ENCODE assay signal across 8 cellular contexts in genomic region chr12:106760184-106760531, GRCh38. TPM values are rescaled to one million over a fixed set of nuclear protein-coding genes. Genes with fewer than 3 reads are reported as not detected.
DNase-seq lines count a peak whose midpoint lies in the region; ATAC-seq and TF ChIP-seq lines count a peak whose summit lies in the region.

No MANE protein-coding gene starts in this region.

- no peaks in the 10 kb centered on the region for H3K36me3 ChIP-seq in ectodermal cell (ENCODE audit: control insufficient read depth, insufficient read depth, low read length)
- no peaks in the 10 kb centered on the region for H3K36me3 ChIP-seq in spleen

- H3K9me3 ChIP-seq in ectodermal cell (ENCODE audit: control insufficient read depth, low read length) = no peaks in the 10 kb centered on the region
- no peaks in the 10 kb centered on the region for H3K9me3 ChIP-seq in spleen

- H3K27ac ChIP-seq in ectodermal cell (ENCODE audit: insufficient read depth, low read depth, low read length, poor library complexity, severe bottlenecking) = peak overlapping the region; percentile 94
- peak overlapping the region in 7 of 8 donors; percentile 29 to 87 (median 71) for H3K27ac ChIP-seq in spleen

- H3K4me1 ChIP-seq in ectodermal cell (ENCODE audit: control insufficient read depth, insufficient read depth, low read length) = peaks cover 46% of the 10 kb centered on the region
- peaks cover 0 to 21% (median 19%) of the 10 kb centered on the region in 6 donors for H3K4me1 ChIP-seq in spleen

- no peak overlapping the region for H3K4me3 ChIP-seq in ectodermal cell (ENCODE audit: insufficient read depth, low read depth, low read length)
- H3K4me3 ChIP-seq in spleen = peak overlapping the region in 2 of 8 donors; percentile 16 to 41

- no peak for TF ChIP-seq CTCF in spleen (IDR thresholded peaks at IDR 0.05 in 8 of 11, conservative IDR thresholded peaks at IDR 0.05 in 3 of 11)

- H3K27me3 ChIP-seq in ectodermal cell (ENCODE audit: control insufficient read depth, insufficient read depth, low read length, poor library complexity, severe bottlenecking) = no peaks in the 10 kb centered on the region
- peaks cover 0 to 4% (median 0%) of the 10 kb centered on the region in 7 donors for H3K27me3 ChIP-seq in spleen (replicated peaks in 1 of 7)

- intact Hi-C loops in spleen (cut with DNase I; ENCODE audit: low total_unique reads) = no loop called here

- peak; percentile 19 for DNase-seq in stimulated activated CD4-positive, alpha-beta T cell treated with anti-CD3 and anti-CD28 coated beads, Interleukin-4, amount 100 ng/mL, for 24 hours
- DNase-seq in stimulated activated CD4-positive, alpha-beta T cell treated with anti-CD3 and anti-CD28 coated beads, Interleukin-2, amount 100 ng/mL, for 24 hours = no peak
- peak; percentile 6 for DNase-seq in NCI-H526 treated with DMSO at 0.1 percent for 48 hours (lab: John Stamatoyannopoulos, UW)
- DNase-seq in spleen = no peak
- DNase-seq in HK-2 (ENCODE audit: unreplicated experiment) = no peak
- no peak for DNase-seq in activated CD8-positive, alpha-beta memory T cell treated with anti-CD3 and anti-CD28 coated beads, Interleukin-2, amount 50 U/mL, for 4 hours

- 20 to 32% methylated on average over 2 of the region's 2 CpGs for WGBS in ectodermal cell, 2 experiments
- 6 to 17% (median 10%) methylated on average over 2 of the region's 2 CpGs for WGBS in spleen, 5 donors

- ATAC-seq in HG02938 (IDR thresholded peaks at IDR 0.05; ENCODE audit: unreplicated experiment) = peak; percentile 98

- no peak for TF ChIP-seq POLR2A in spleen (IDR thresholded peaks at IDR 0.05)

RNA-seq across cellular contexts. Expression of gene RIC8B, which starts 14.3 kb away (rescaled TPM):
- 44.8 TPM for polyA plus RNA-seq in ectodermal cell (2013, experiment 1 of 4)
- 42.4 TPM for polyA plus RNA-seq in ectodermal cell (2013, experiment 2 of 4)
- 28.5 TPM for polyA plus RNA-seq in ectodermal cell (2013, experiment 3 of 4)
- 38.6 TPM for polyA plus RNA-seq in ectodermal cell (2013, experiment 4 of 4)
- total RNA-seq in spleen = 10 to 100 TPM in 6 of 7 donors, 1 to 10 TPM in 1; 7.9 to 21.3 (median 17.9) TPM
- 1 to 10 TPM; 1.9 to 3.9 (median 2.4) TPM for polyA plus RNA-seq in spleen

Comparison
In these comparisons a context has a peak if more than half of its experiments do, and no peak if none do; other contexts are left out.
1. DNase-seq: peak in stimulated activated CD4-positive, alpha-beta T cell treated with anti-CD3 and anti-CD28 coated beads, Interleukin-4, amount 100 ng/mL, for 24 hours (single experiment) and NCI-H526 treated with DMSO at 0.1 percent for 48 hours (single experiment); none in stimulated activated CD4-positive, alpha-beta T cell treated with anti-CD3 and anti-CD28 coated beads, Interleukin-2, amount 100 ng/mL, for 24 hours (0 of 2), spleen (single experiment), HK-2 (single experiment) and activated CD8-positive, alpha-beta memory T cell treated with anti-CD3 and anti-CD28 coated beads, Interleukin-2, amount 50 U/mL, for 4 hours (single experiment).